Comparison of ENCODE assay signal across 16 cellular contexts in genomic region chr14:89933002-89933401, GRCh38. TPM values are rescaled to one million over a fixed set of nuclear protein-coding genes. Genes with fewer than 3 reads are reported as not detected.
DNase-seq lines count a peak whose midpoint lies in the region; TF ChIP-seq lines count a peak whose summit lies in the region.
"Had no signal": no experiment of that assay in that cellular context is flagged by ENCODE, and none has a peak within 500 bp of the region (broad histone marks: within the 10 kb centered on the region; RNA-seq: fewer than 3 reads in every experiment).

No MANE protein-coding gene starts in this region.

- no peaks in the 10 kb centered on the region for H3K27me3 ChIP-seq in hepatocyte

- no peaks in the 10 kb centered on the region for H3K9me3 ChIP-seq in hepatocyte (ENCODE audit: low read depth)
- H3K9me3 ChIP-seq: SK-N-SH had no signal

- H3K36me3 ChIP-seq in hepatocyte (replicated peaks; ENCODE audit: insufficient read depth, low read depth) = no peaks in the 10 kb centered on the region

- no peak for TF ChIP-seq CTCF in hepatocyte (IDR thresholded peaks at IDR 0.05; ENCODE audit: poor library complexity)

- no peak overlapping the region for H2AFZ ChIP-seq in hepatocyte

- no peaks in the 10 kb centered on the region for H3K9me2 ChIP-seq in hepatocyte (replicated peaks; ENCODE audit: insufficient read depth)
- H3K9me2 ChIP-seq: SK-N-SH had no signal

- no peaks in the 10 kb centered on the region for H3K4me1 ChIP-seq in hepatocyte (ENCODE audit: insufficient read depth)

- WGBS in hepatocyte (ENCODE audit: low lambda C conversion rate, missing lambda C conversion rate) = 66% methylated on average over 6 of the region's 6 CpGs

- no peaks in the 10 kb centered on the region for H4K20me1 ChIP-seq in hepatocyte (ENCODE audit: insufficient read depth, poor library complexity, severe bottlenecking)

- peak overlapping the region; percentile 27 for H3K27ac ChIP-seq in hepatocyte
- H3K27ac ChIP-seq: 22Rv1 had no signal

- DNase-seq in DMS153 (lab: John Stamatoyannopoulos, UW) (peak; percentile 6), DMS153 treated with DMSO at 0.1 percent for 48 hours (lab: John Stamatoyannopoulos, UW; ENCODE audit: unreplicated experiment) (no peak), NCI-H146 treated with DMSO at 0.1 percent for 48 hours (lab: John Stamatoyannopoulos, UW; ENCODE audit: unreplicated experiment) (peak; percentile 94), NCI-H748 (lab: John Stamatoyannopoulos, UW; ENCODE audit: unreplicated experiment) (peak; percentile 75), hepatocyte (ENCODE audit: low spot score) (no peak), activated T-cell treated with anti-CD3 and anti-CD28 coated beads for 4 hours (no peak), ecto neural progenitor cell (ENCODE audit: low spot score) (no peak)
- DNase-seq in activated CD4-positive, alpha-beta T cell treated with anti-CD3 and anti-CD28 coated beads, Interleukin-2, amount 50 U/mL, for 4 hours = no peak
- DNase-seq: CD4-positive, CD25-positive, alpha-beta regulatory T cell; H9; NCI-H1694; NCI-H446; Right ventricle myocardium superior; SK-N-SH; T-helper 1 cell had no signal

- H3K79me2 ChIP-seq in hepatocyte = no peaks in the 10 kb centered on the region

- H3K4me2 ChIP-seq in hepatocyte = peak overlapping the region; percentile 6
- H3K4me2 ChIP-seq: SK-N-SH had no signal

- no peak overlapping the region for H3K4me3 ChIP-seq in hepatocyte

RNA-seq across cellular contexts. Expression of gene EFCAB11, which starts 21.5 kb away (rescaled TPM):
- 8.0 and 10.8 TPM in 2 replicates for total RNA-seq in hepatocyte
- 7.1 and 7.2 TPM in 2 replicates for polyA plus RNA-seq in hepatocyte

RNA-seq across cellular contexts. Expression of gene TDP1, which starts 22.7 kb away (rescaled TPM):
- 14.7 and 19.4 TPM in 2 replicates for total RNA-seq in hepatocyte
- 12.1 and 19.9 TPM in 2 replicates for polyA plus RNA-seq in hepatocyte

Comparison
In these comparisons a context has a peak if more than half of its experiments do, and no peak if none do; other contexts are left out.
1. DNase-seq: peak in DMS153 (single experiment), NCI-H146 treated with DMSO at 0.1 percent for 48 hours (single experiment) and NCI-H748 (single experiment); none in DMS153 treated with DMSO at 0.1 percent for 48 hours (single experiment), hepatocyte (single experiment), activated CD4-positive, alpha-beta T cell treated with anti-CD3 and anti-CD28 coated beads, Interleukin-2, amount 50 U/mL, for 4 hours (0 of 2), activated T-cell treated with anti-CD3 and anti-CD28 coated beads for 4 hours (single experiment) and ecto neural progenitor cell (single experiment).